Comparison of ENCODE assay signal across 1 cellular context in genomic region chr9:91799113-91799735, GRCh38.
TF ChIP-seq lines count a peak whose summit lies in the region.

No MANE protein-coding gene starts in this region.

TF ChIP-seq in H1, 55 proteins besides CTCF, POLR2A, EP300 and RAD21 (continued from another document):
- TF ChIP-seq NRF1 (IDR thresholded peaks at IDR 0.05; ENCODE audit: low read depth, low read length) = no peak
- no peak for TF ChIP-seq SAP30 (IDR thresholded peaks at IDR 0.05; ENCODE audit: insufficient read depth, insufficient replicate concordance, low read length)
- no peak for TF ChIP-seq SP4 (IDR thresholded peaks at IDR 0.05; ENCODE audit: low read length)
- TF ChIP-seq JUND (IDR thresholded peaks at IDR 0.05; ENCODE audit: low read length) = no peak
- no peak for TF ChIP-seq POLR2AphosphoS5 (IDR thresholded peaks at IDR 0.05; ENCODE audit: low read depth, low read length)
- TF ChIP-seq ATF2 (IDR thresholded peaks at IDR 0.05; ENCODE audit: low read length) = no peak
- no peak for TF ChIP-seq GABPA (IDR thresholded peaks at IDR 0.05; ENCODE audit: borderline replicate concordance, insufficient read depth, low read length)
- TF ChIP-seq TCF12 (IDR thresholded peaks at IDR 0.05; ENCODE audit: low read depth, low read length) = no peak
- TF ChIP-seq CBX8 (IDR thresholded peaks at IDR 0.05; ENCODE audit: borderline replicate concordance, low read depth, low read length) = no peak
- TF ChIP-seq SIX5 (IDR thresholded peaks at IDR 0.05; ENCODE audit: low read depth, low read length) = no peak
- TF ChIP-seq ASH2L (IDR thresholded peaks at IDR 0.05; ENCODE audit: low read length) = no peak
- no peak for TF ChIP-seq CEBPB (IDR thresholded peaks at IDR 0.05; ENCODE audit: low read depth, low read length)
- TF ChIP-seq CREB1 (IDR thresholded peaks at IDR 0.05) = no peak
- TF ChIP-seq RFX5 (IDR thresholded peaks at IDR 0.05; ENCODE audit: borderline replicate concordance, low read depth, low read length) = no peak
